ENCODE assay signal across 1 cellular context in genomic region chr3:14535616-14536015, GRCh38.
TF ChIP-seq lines count a peak whose summit lies in the region.

No MANE protein-coding gene starts in this region.

TF ChIP-seq in H1, 55 proteins besides CTCF, POLR2A, EP300 and RAD21 (continued from another document):
- TF ChIP-seq ATF3 (IDR thresholded peaks at IDR 0.05; ENCODE audit: insufficient read depth, low read depth, low read length) (no peak), NRF1 (IDR thresholded peaks at IDR 0.05; ENCODE audit: low read depth, low read length) (no peak), CHD1 (IDR thresholded peaks at IDR 0.05; ENCODE audit: low read depth, low read length) (no peak), TAF7 (optimal IDR thresholded peaks at IDR 0.05; ENCODE audit: borderline replicate concordance, low read depth, low read length) (no peak), CHD7 (IDR thresholded peaks at IDR 0.05; ENCODE audit: insufficient replicate concordance, low read length) (no peak), KDM4A (IDR thresholded peaks at IDR 0.05; ENCODE audit: low read depth, low read length, severe bottlenecking) (no peak), BRCA1 (IDR thresholded peaks at IDR 0.05; ENCODE audit: low read depth, low read length) (no peak), RXRA (IDR thresholded peaks at IDR 0.05; ENCODE audit: insufficient read depth, low read depth, low read length) (no peak), BACH1 (IDR thresholded peaks at IDR 0.05; ENCODE audit: low read length) (no peak), NANOG (IDR thresholded peaks at IDR 0.05; ENCODE audit: insufficient read depth, low read depth, low read length, poor library complexity, severe bottlenecking) (no peak), SAP30 (IDR thresholded peaks at IDR 0.05; ENCODE audit: insufficient read depth, insufficient replicate concordance, low read length) (no peak), CREB1 (IDR thresholded peaks at IDR 0.05) (no peak), ATF2 (IDR thresholded peaks at IDR 0.05; ENCODE audit: low read length) (no peak), YY1 (IDR thresholded peaks at IDR 0.05; ENCODE audit: low read depth, low read length) (no peak), EZH2 (IDR thresholded peaks at IDR 0.05; ENCODE audit: low read depth, low read length, severe bottlenecking) (no peak), TCF12 (IDR thresholded peaks at IDR 0.05; ENCODE audit: low read depth, low read length) (no peak), RFX5 (IDR thresholded peaks at IDR 0.05; ENCODE audit: borderline replicate concordance, low read depth, low read length) (no peak), ZNF274 (IDR thresholded peaks at IDR 0.05; ENCODE audit: borderline replicate concordance, extremely low read depth, low read length) (no peak)
TF ChIP-seq in H1: peak in this region for 0.
